Comparison of ENCODE assay signal across 13 cellular contexts in the genomic region with DNA sequence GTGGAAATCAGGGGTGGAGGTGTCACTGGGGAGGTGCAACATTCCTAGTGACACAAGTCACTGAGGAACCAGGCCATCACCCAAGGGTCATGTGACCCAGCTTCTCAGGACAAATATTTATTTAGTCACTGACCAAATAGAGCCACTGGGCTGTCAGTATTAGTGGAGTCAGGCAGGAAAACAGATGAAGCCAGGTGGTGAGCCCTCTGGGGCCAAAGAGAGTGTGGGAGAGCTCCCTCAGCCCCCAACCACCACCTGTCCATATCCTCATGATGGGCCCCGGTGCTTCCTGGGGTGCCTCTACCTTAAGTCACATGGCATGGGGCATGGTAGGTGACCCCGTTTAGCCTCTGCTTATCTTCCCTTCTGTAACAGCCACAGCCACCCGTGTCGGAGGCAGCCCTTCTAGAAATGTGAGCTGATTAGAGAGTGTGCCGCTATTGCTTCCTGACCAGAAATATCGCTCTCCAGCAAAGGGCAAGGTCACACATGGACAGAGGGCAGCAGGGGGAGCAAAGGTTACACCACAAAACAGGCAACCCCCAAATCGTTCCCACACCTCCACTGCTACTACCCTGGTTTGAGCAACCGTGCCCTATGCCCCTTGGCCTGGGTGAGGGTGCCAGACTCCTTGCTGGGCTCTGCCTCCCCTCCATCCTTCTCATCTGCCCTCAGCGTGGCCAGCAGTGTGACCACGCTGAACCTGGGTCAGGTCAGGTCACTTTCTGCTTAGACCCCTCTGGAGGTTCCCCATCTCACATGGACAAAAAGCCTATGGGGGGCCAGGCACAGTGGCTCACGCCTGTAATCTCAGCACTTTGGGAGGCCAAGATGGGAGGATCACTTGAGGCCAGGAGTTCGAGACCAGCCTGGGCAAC. TPM values are rescaled to one million over a fixed set of nuclear protein-coding genes. Genes with fewer than 3 reads are reported as not detected.
DNase-seq lines count a peak whose midpoint lies in the region; ATAC-seq and TF ChIP-seq lines count a peak whose summit lies in the region.
"Had no signal": no experiment of that assay in that cellular context is flagged by ENCODE, and none has a peak within 500 bp of the region (broad histone marks: within the 10 kb centered on the region; RNA-seq: fewer than 3 reads in every experiment).

No MANE protein-coding gene starts in this region.

- TF ChIP-seq CTCF in MCF 10A (IDR thresholded peaks at IDR 0.05; ENCODE audit: unreplicated experiment) (no peak), PC-9 (conservative IDR thresholded peaks at IDR 0.05) (no peak), suprapubic skin (IDR thresholded peaks at IDR 0.05) (no peak)

- POLR2A ChIA-PET in MCF 10A (lab: Yijun Ruan, JAX) (no interaction called here), PC-9 (lab: Charles Lee; ENCODE audit: unreplicated experiment) (no interaction called here)

- in situ Hi-C loops in T47D (cut with HindIII; ENCODE audit: low pct_unique_long_range_greater_than_20kb, low sequenced_read_pairs): no loop called here

- H3K9me3 ChIP-seq in PC-9 (ENCODE audit: insufficient read depth, low read depth): no peaks in the 10 kb centered on the region
- H3K9me3 ChIP-seq in suprapubic skin: no peaks in the 10 kb centered on the region
- H3K9me3 ChIP-seq: vagina had no signal

- no TSS peak for BruUV-seq in MCF 10A (replicated peaks; lab: Mats Ljungman, UMichigan)
- no TSS peak for BruUV-seq in PC-9 (replicated peaks; lab: Mats Ljungman, UMichigan)

- H3K27me3 ChIP-seq in PC-9 (ENCODE audit: insufficient read depth, low read depth): no peaks in the 10 kb centered on the region
- H3K27me3 ChIP-seq in suprapubic skin: no peaks in the 10 kb centered on the region
- H3K27me3 ChIP-seq: heart left ventricle, vagina had no signal

- H3K27ac Mint-ChIP-seq in MCF 10A (ENCODE audit: low read depth, unreplicated experiment): no peak overlapping the region

- no peaks in the 10 kb centered on the region for H3F3A ChIP-seq in PC-9 (ENCODE audit: insufficient read depth, low read depth)

- H3K36me3 ChIP-seq in PC-9 (ENCODE audit: low read depth) (no peaks in the 10 kb centered on the region), suprapubic skin (no peaks in the 10 kb centered on the region)
- H3K36me3 ChIP-seq: heart left ventricle, vagina had no signal

- H3K27me3 Mint-ChIP-seq in MCF 10A (ENCODE audit: insufficient read depth, unreplicated experiment): no peaks in the 10 kb centered on the region

- H3K9me2 ChIP-seq in PC-9 (ENCODE audit: insufficient read depth): no peaks in the 10 kb centered on the region

- WGBS in suprapubic skin: 89% methylated on average over 10 of the region's 12 CpGs

- no peak overlapping the region for H2AFZ ChIP-seq in PC-9

- no peaks in the 10 kb centered on the region for H3K36me3 Mint-ChIP-seq in MCF 10A (ENCODE audit: insufficient read depth, unreplicated experiment)

- H3K4me3 Mint-ChIP-seq in MCF 10A (ENCODE audit: unreplicated experiment): no peak overlapping the region

- CTCF ChIA-PET in MCF 10A (lab: Yijun Ruan, JAX) (interaction anchor here (1.0 kb wide), 1 partner anchor 12 kb away, joined by 3 read pairs; no protein-coding TSS in a partner anchor), PC-9 (lab: Charles Lee) (interaction anchor here (0.6 kb wide), 1 partner anchor 82 kb away, joined by 3 read pairs; no protein-coding TSS in a partner anchor)

- H3K4me1 ChIP-seq in PC-9 (replicated peaks; ENCODE audit: insufficient read depth) (peaks cover 15% of the 10 kb centered on the region), suprapubic skin (peaks cover 15% of the 10 kb centered on the region)

- no peak overlapping the region for H3K27ac ChIP-seq in PC-9
- no peak overlapping the region for H3K27ac ChIP-seq in suprapubic skin

- no peak for TF ChIP-seq EP300 in suprapubic skin (IDR thresholded peaks at IDR 0.05)

- no peak for TF ChIP-seq POLR2A in suprapubic skin (IDR thresholded peaks at IDR 0.05)

- intact Hi-C loops in MCF 10A (cut with micrococcal nuclease): loop anchor here (2.0 to 5.0 kb wide), 3 partner anchors 535 to 1443 kb away; no protein-coding TSS in a partner anchor
- intact Hi-C loops in PC-9 (cut with micrococcal nuclease; ENCODE audit: unreplicated experiment): no loop called here

- no peaks in the 10 kb centered on the region for H3K4me1 Mint-ChIP-seq in MCF 10A (ENCODE audit: insufficient read depth, unreplicated experiment)

- H3K4me3 ChIP-seq in PC-9: no peak overlapping the region
- no peak overlapping the region for H3K4me3 ChIP-seq in suprapubic skin
- H3K4me3 ChIP-seq: heart left ventricle, vagina had no signal

- peak; percentile 42 to 88 for DNase-seq in T47D (ENCODE audit: low read depth in 1 of 2, low spot score in 1 of 2)
- no peak for DNase-seq in MCF 10A (ENCODE audit: unreplicated experiment)
- peak; percentile 56 to 87 for DNase-seq in PC-9
- peak; percentile 81 for DNase-seq in kidney tubule cell (ENCODE audit: low spot score)
- DNase-seq in suprapubic skin (ENCODE audit: low spot score in 2 of 2): peak; percentile 57 to 76
- no peak for DNase-seq in GM19240 (ENCODE audit: insufficient read length, low spot score)
- DNase-seq in activated T-cell treated with anti-CD3 and anti-CD28 coated beads, Interleukin-2, amount 50 U/mL, for 1 hour: no peak
- DNase-seq: GF-D8, heart left ventricle, NCI-H1048, SW 1271 had no signal

- H3K79me2 ChIP-seq in PC-9 (ENCODE audit: low read depth): no peaks in the 10 kb centered on the region

- no peak for ATAC-seq in GM18907 (IDR thresholded peaks at IDR 0.05; ENCODE audit: unreplicated experiment)

- peak overlapping the region; percentile 39 for H3K4me2 ChIP-seq in PC-9

- no peaks in the 10 kb centered on the region for H4K20me1 ChIP-seq in PC-9 (ENCODE audit: insufficient read depth)

- no peaks in the 10 kb centered on the region for H3K9me3 Mint-ChIP-seq in MCF 10A (ENCODE audit: unreplicated experiment)

RNA-seq across cellular contexts. Expression of gene AKTIP, which starts 8.6 kb away (rescaled TPM):
- total RNA-seq in MCF 10A (2022) (27.6 and 30.3 TPM in 2 replicates), PC-9 (2021) (27.8 and 33.0 TPM in 2 replicates), suprapubic skin (10 to 100 TPM; 30.2 to 55.5 (median 36.6) TPM)

Comparison
In these comparisons a context has a peak if more than half of its experiments do, and no peak if none do; other contexts are left out.
1. DNase-seq: peak in T47D (2 of 2), PC-9 (2 of 2), kidney tubule cell (single experiment) and suprapubic skin (2 of 2); none in MCF 10A (single experiment), GM19240 (single experiment) and activated T-cell treated with anti-CD3 and anti-CD28 coated beads, Interleukin-2, amount 50 U/mL, for 1 hour (single experiment).